Comparison of ENCODE assay signal across 10 cellular contexts in genomic region chr2:216619411-216620393, GRCh38. TPM values are rescaled to one million over a fixed set of nuclear protein-coding genes. Genes with fewer than 3 reads are reported as not detected.
A peak's percentile ranks its signal among the peaks of the same experiment; 100 is the strongest.
DNase-seq lines count a peak whose midpoint lies in the region; ATAC-seq and TF ChIP-seq lines count a peak whose summit lies in the region.
"Had no signal": no experiment of that assay in that cellular context is flagged by ENCODE, and none has a peak within 500 bp of the region (broad histone marks: within the 10 kb centered on the region; RNA-seq: fewer than 3 reads in every experiment).

No MANE protein-coding gene starts in this region.

- peak overlapping the region; percentile 52 for H3K27ac ChIP-seq in HUES48 (ENCODE audit: low read depth, low read length)
- peak overlapping the region; percentile 65 for H3K27ac ChIP-seq in neural progenitor cell

- H3K36me3 ChIP-seq in HUES48 (ENCODE audit: control insufficient read depth, insufficient read depth, low read length) (no peaks in the 10 kb centered on the region), neural progenitor cell (no peaks in the 10 kb centered on the region)

- H3K4me1 ChIP-seq in HUES48 (ENCODE audit: control insufficient read depth, insufficient read depth, low read length) (peaks cover 16% of the 10 kb centered on the region), neural progenitor cell (peaks cover 36% of the 10 kb centered on the region)

- H3K4me2 ChIP-seq in neural progenitor cell, result peak overlapping the region; percentile 56

- peak overlapping the region; percentile 17; the same call in 1 of the 2 replicates for H3K9ac ChIP-seq in HUES48 (ENCODE audit: low read depth, low read length)
- no peak overlapping the region for H3K9ac ChIP-seq in neural progenitor cell

- no peak for ATAC-seq in HG03460 (IDR thresholded peaks at IDR 0.05; ENCODE audit: unreplicated experiment)

- H3K4me1 Mint-ChIP-seq in neural progenitor cell, result peaks cover 54% of the 10 kb centered on the region

- H2AFZ ChIP-seq in neural progenitor cell (replicated peaks), result peak overlapping the region; percentile 35

- no peaks in the 10 kb centered on the region for H4K20me1 ChIP-seq in neural progenitor cell (ENCODE audit: low read depth)

- TF ChIP-seq CTCF in neural progenitor cell (IDR thresholded peaks at IDR 0.05), result no peak

- H3K27me3 ChIP-seq in HUES48 (ENCODE audit: control insufficient read depth, insufficient read depth, low read length) (no peaks in the 10 kb centered on the region), neural progenitor cell (no peaks in the 10 kb centered on the region)

- H3K79me2 ChIP-seq in neural progenitor cell (ENCODE audit: low read depth), result no peaks in the 10 kb centered on the region

- DNase-seq in NCI-H2227 (lab: John Stamatoyannopoulos, UW; ENCODE audit: unreplicated experiment) (peak; percentile 62), amniotic epithelial cell (ENCODE audit: low read depth) (peak; percentile 87), neural progenitor cell (ENCODE audit: low spot score) (peak; percentile 49), amniotic stem cell (lab: John Stamatoyannopoulos, UW) (no peak), HK-2 (ENCODE audit: unreplicated experiment) (no peak), NCI-H446 treated with DMSO at 0.1 percent for 48 hours (lab: John Stamatoyannopoulos, UW) (no peak)
- DNase-seq: posterior cingulate gyrus had no signal

- H3F3A ChIP-seq in neural progenitor cell (ENCODE audit: low read depth), result peaks cover 27% of the 10 kb centered on the region

- peak overlapping the region; percentile 41 for H3K4me3 Mint-ChIP-seq in neural progenitor cell

- H3K27me3 Mint-ChIP-seq in neural progenitor cell (ENCODE audit: insufficient read depth, low read depth), result peaks cover 9% of the 10 kb centered on the region

- peaks cover 2% of the 10 kb centered on the region for H3K9me3 Mint-ChIP-seq in neural progenitor cell

- H3K9me3 ChIP-seq in HUES48 (ENCODE audit: control insufficient read depth, insufficient read depth, low read length) (no peaks in the 10 kb centered on the region), neural progenitor cell (ENCODE audit: low read depth) (no peaks in the 10 kb centered on the region)

- H3K27ac Mint-ChIP-seq in neural progenitor cell, result peak overlapping the region; percentile 97

- H3K4me3 ChIP-seq in HUES48 (ENCODE audit: low read depth, low read length) (no peak overlapping the region), neural progenitor cell (no peak overlapping the region)
- H3K4me3 ChIP-seq: coronary artery had no signal

- H3K36me3 Mint-ChIP-seq in neural progenitor cell, result no peaks in the 10 kb centered on the region

RNA-seq across cellular contexts. Expression of gene IGFBP2, which starts 13.5 kb away (rescaled TPM):
- total RNA-seq in neural progenitor cell (ENCODE audit: low replicate concordance), result 371 and 935 TPM in 2 replicates

Comparison
In these comparisons a context has a peak if more than half of its experiments do, and no peak if none do; other contexts are left out.
1. DNase-seq: peak in NCI-H2227 (single experiment), amniotic epithelial cell (single experiment) and neural progenitor cell (single experiment); none in amniotic stem cell (single experiment), HK-2 (single experiment) and NCI-H446 treated with DMSO at 0.1 percent for 48 hours (single experiment).